ENCODE assay signal across 8 cellular contexts in the genomic region with DNA sequence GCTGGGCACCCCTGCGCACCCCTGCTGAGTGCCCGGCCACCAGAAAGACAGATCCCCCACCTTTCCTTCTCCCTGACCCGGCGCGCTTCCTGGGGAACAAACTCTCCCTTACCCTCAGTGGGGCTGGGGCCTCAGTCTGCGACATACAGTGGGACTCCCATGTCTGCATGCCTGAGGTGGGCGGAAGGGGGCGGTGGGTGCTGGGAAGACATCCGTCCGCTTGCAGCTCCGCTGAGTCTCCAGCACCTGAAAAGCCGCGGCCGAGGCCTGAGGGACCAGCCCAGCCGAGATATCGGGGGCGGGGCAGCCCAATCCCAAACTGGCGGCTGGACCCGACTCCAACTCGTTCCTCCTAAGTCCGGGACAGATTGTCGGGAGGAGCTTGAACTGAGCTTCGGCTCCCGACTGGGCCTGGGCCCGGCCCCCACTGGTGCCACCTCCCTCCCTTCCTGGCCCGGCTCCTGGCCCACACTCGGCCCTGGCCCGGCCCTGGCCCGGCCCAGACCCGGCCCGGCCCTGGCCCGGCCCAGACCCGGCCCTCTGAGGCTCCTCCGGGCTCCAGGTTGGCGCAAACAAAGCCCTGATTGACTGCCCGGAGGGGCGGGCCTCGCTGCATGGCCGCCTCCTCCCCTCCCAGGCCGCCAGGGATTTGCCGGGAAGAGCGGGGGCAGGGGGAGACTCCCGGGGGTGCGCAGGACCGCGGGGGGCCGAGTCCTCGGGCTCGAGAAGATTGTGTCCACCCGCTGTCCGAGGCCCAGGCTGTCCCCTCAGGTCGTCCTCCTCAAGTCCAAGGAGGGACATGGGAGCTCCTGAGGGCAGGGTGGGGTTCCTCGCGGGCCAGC. TPM values are rescaled to one million over a fixed set of nuclear protein-coding genes. Genes with fewer than 3 reads are reported as not detected.
A peak's percentile ranks its signal among the peaks of the same experiment; 100 is the strongest.
DNase-seq lines count a peak whose midpoint lies in the region; ATAC-seq and TF ChIP-seq lines count a peak whose summit lies in the region.

No MANE protein-coding gene starts in this region.

- no peaks in the 10 kb centered on the region for H3K36me3 Mint-ChIP-seq in CD4-positive, alpha-beta T cell (ENCODE audit: low read depth)
- H3K36me3 Mint-ChIP-seq in activated naive CD4-positive, alpha-beta T cell treated with anti-CD3 and anti-CD28 coated beads for 36 hours (ENCODE audit: low read depth): no peaks in the 10 kb centered on the region
- H3K36me3 Mint-ChIP-seq in naive thymus-derived CD8-positive, alpha-beta T cell: no peaks in the 10 kb centered on the region

- peaks cover 10% of the 10 kb centered on the region for H3K4me1 ChIP-seq in vagina

- POLR2A ChIA-PET in CD4-positive, alpha-beta T cell (lab: Charles Lee): interaction anchor here (1.6 kb wide), 1 partner anchor 194 kb away, joined by 4 read pairs; the partner anchor contains the start of gene RLIM
- POLR2A ChIA-PET in naive thymus-derived CD8-positive, alpha-beta T cell (lab: Charles Lee): interaction anchor here (0.6 kb wide), 2 partner anchors 509 to 559 kb away, joined by 3 to 5 read pairs; no protein-coding TSS in a partner anchor

- peak; percentile 41 for ATAC-seq in CD4-positive, alpha-beta T cell (ENCODE audit: poor library complexity)
- peak; percentile 64 to 67 for ATAC-seq in naive thymus-derived CD8-positive, alpha-beta T cell
- ATAC-seq in GM18858 (IDR thresholded peaks at IDR 0.05; ENCODE audit: unreplicated experiment): no peak

- peaks cover 33% of the 10 kb centered on the region for H3K27me3 Mint-ChIP-seq in CD4-positive, alpha-beta T cell
- peaks cover 20% of the 10 kb centered on the region for H3K27me3 Mint-ChIP-seq in activated naive CD4-positive, alpha-beta T cell treated with anti-CD3 and anti-CD28 coated beads for 36 hours (ENCODE audit: low read depth)
- peaks cover 0 to 15% (median 5%) of the 10 kb centered on the region in 5 donors for H3K27me3 Mint-ChIP-seq in naive thymus-derived CD8-positive, alpha-beta T cell

- TF ChIP-seq POLR2A in vagina (IDR thresholded peaks at IDR 0.05): no peak

- H3K4me3 ChIP-seq in MG63: peak overlapping the region; percentile 53
- H3K4me3 ChIP-seq in foreskin fibroblast (ENCODE audit: low read depth in 1 of 2, low read length in 2 of 2): peak overlapping the region; percentile 60 to 67
- peak overlapping the region; percentile 44 to 55 for H3K4me3 ChIP-seq in vagina

- peak overlapping the region; percentile 93 for H3K4me3 Mint-ChIP-seq in CD4-positive, alpha-beta T cell
- peak overlapping the region; percentile 78 for H3K4me3 Mint-ChIP-seq in activated naive CD4-positive, alpha-beta T cell treated with anti-CD3 and anti-CD28 coated beads for 36 hours
- peak overlapping the region; percentile 81 to 92 (median 86) for H3K4me3 Mint-ChIP-seq in naive thymus-derived CD8-positive, alpha-beta T cell

- no peaks in the 10 kb centered on the region for H3K9me3 Mint-ChIP-seq in CD4-positive, alpha-beta T cell
- H3K9me3 Mint-ChIP-seq in activated naive CD4-positive, alpha-beta T cell treated with anti-CD3 and anti-CD28 coated beads for 36 hours: no peaks in the 10 kb centered on the region
- no peaks in the 10 kb centered on the region for H3K9me3 Mint-ChIP-seq in naive thymus-derived CD8-positive, alpha-beta T cell

- no peak for TF ChIP-seq CTCF in CD4-positive, alpha-beta T cell (IDR thresholded peaks at IDR 0.05)
- TF ChIP-seq CTCF in foreskin fibroblast (IDR thresholded peaks at IDR 0.05; ENCODE audit: low read depth, low read length) (no peak), vagina (IDR thresholded peaks at IDR 0.05) (no peak)

- H3K27ac Mint-ChIP-seq in CD4-positive, alpha-beta T cell: no peak overlapping the region
- no peak overlapping the region for H3K27ac Mint-ChIP-seq in activated naive CD4-positive, alpha-beta T cell treated with anti-CD3 and anti-CD28 coated beads for 36 hours
- peak overlapping the region in 7 of 10 donors; percentile 40 to 90 (median 69) for H3K27ac Mint-ChIP-seq in naive thymus-derived CD8-positive, alpha-beta T cell

- peak in 3 of 10 experiments; percentile 5 to 34 (median 20) for DNase-seq in CD4-positive, alpha-beta T cell
- DNase-seq in MG63: peak; percentile 72
- DNase-seq in activated naive CD4-positive, alpha-beta T cell treated with anti-CD3 and anti-CD28 coated beads for 36 hours: peak; percentile 26
- DNase-seq in foreskin fibroblast: peak; percentile 65 to 84
- peak in 8 of 10 donors; percentile 4 to 63 (median 28) for DNase-seq in naive thymus-derived CD8-positive, alpha-beta T cell
- no peak for DNase-seq in vagina (ENCODE audit: extremely low spot score in 2 of 2)
- no peak for DNase-seq in AML-193 (lab: John Stamatoyannopoulos, UW)

- CTCF ChIA-PET in CD4-positive, alpha-beta T cell (lab: Charles Lee): no interaction called here
- CTCF ChIA-PET in activated naive CD4-positive, alpha-beta T cell treated with anti-CD3 and anti-CD28 coated beads for 36 hours (lab: Charles Lee): no interaction called here

- H3K36me3 ChIP-seq in MG63 (no peaks in the 10 kb centered on the region), vagina (no peaks in the 10 kb centered on the region)

- intact Hi-C loops in CD4-positive, alpha-beta T cell (cut with DNase I, micrococcal nuclease): no loop called here
- intact Hi-C loops in activated naive CD4-positive, alpha-beta T cell treated with anti-CD3 and anti-CD28 coated beads for 36 hours (cut with micrococcal nuclease): loop anchor here (1.0 kb wide), 1 partner anchor 115 kb away; no protein-coding TSS in a partner anchor
- intact Hi-C loops in vagina (cut with DNase I): loop anchor here (10.0 kb wide), 1 partner anchor 114 kb away; no protein-coding TSS in a partner anchor

- no peak overlapping the region for H3K27ac ChIP-seq in CD4-positive, alpha-beta T cell (ENCODE audit: low read depth, low read length)
- H3K27ac ChIP-seq in vagina: peak overlapping the region; percentile 92

- no peaks in the 10 kb centered on the region for H3K9me3 ChIP-seq in CD4-positive, alpha-beta T cell (ENCODE audit: control insufficient read depth, low read length)
- no peaks in the 10 kb centered on the region for H3K9me3 ChIP-seq in MG63
- no peaks in the 10 kb centered on the region for H3K9me3 ChIP-seq in vagina

- H3K4me1 Mint-ChIP-seq in CD4-positive, alpha-beta T cell (ENCODE audit: low read depth): peaks cover 7% of the 10 kb centered on the region
- peaks cover 3% of the 10 kb centered on the region for H3K4me1 Mint-ChIP-seq in activated naive CD4-positive, alpha-beta T cell treated with anti-CD3 and anti-CD28 coated beads for 36 hours (ENCODE audit: low read depth)
- peaks cover 6 to 16% (median 9%) of the 10 kb centered on the region in 4 donors for H3K4me1 Mint-ChIP-seq in naive thymus-derived CD8-positive, alpha-beta T cell

- peaks cover 12% of the 10 kb centered on the region for H3K27me3 ChIP-seq in CD4-positive, alpha-beta T cell (ENCODE audit: control insufficient read depth, insufficient read depth, low read length)
- H3K27me3 ChIP-seq in MG63 (no peaks in the 10 kb centered on the region), vagina (no peaks in the 10 kb centered on the region)

RNA-seq across cellular contexts. Expression of gene SLC16A2, which starts 0.9 kb away (rescaled TPM):
- total RNA-seq in CD4-positive, alpha-beta T cell: under 1 TPM; 0.16 to 0.22 TPM
- total RNA-seq in MG63 (2014; rRNA removed; shearing (Covaris generic); ENCODE audit: low replicate concordance): 2.0 and 6.2 TPM in 2 replicates
- under 1 TPM; 0.19 to 0.30 TPM for total RNA-seq in activated naive CD4-positive, alpha-beta T cell treated with anti-CD3 and anti-CD28 coated beads for 36 hours
- under 1 TPM; 0.44 to 0.65 TPM for total RNA-seq in naive thymus-derived CD8-positive, alpha-beta T cell
- under 1 TPM; 0.37 to 0.66 (median 0.56) TPM for polyA plus RNA-seq in naive thymus-derived CD8-positive, alpha-beta T cell
- 6.9 TPM for total RNA-seq in vagina

Comparison
In these comparisons a context has a peak if more than half of its experiments do, and no peak if none do; other contexts are left out.
1. DNase-seq: peak in MG63 (single experiment), activated naive CD4-positive, alpha-beta T cell treated with anti-CD3 and anti-CD28 coated beads for 36 hours (single experiment), foreskin fibroblast (2 of 2) and naive thymus-derived CD8-positive, alpha-beta T cell (8 of 10); none in vagina (0 of 2) and AML-193 (0 of 2).
2. H3K27ac Mint-ChIP-seq: peak in naive thymus-derived CD8-positive, alpha-beta T cell (7 of 10); none in CD4-positive, alpha-beta T cell (single experiment) and activated naive CD4-positive, alpha-beta T cell treated with anti-CD3 and anti-CD28 coated beads for 36 hours (single experiment).
3. intact Hi-C loops: an anchor here in activated naive CD4-positive, alpha-beta T cell treated with anti-CD3 and anti-CD28 coated beads for 36 hours (1.0 kb wide) and vagina (10.0 kb wide); none called in CD4-positive, alpha-beta T cell.
4. Peak in every context shown above with its lines, with median percentiles within 50 percentile points of each other: H3K4me3 Mint-ChIP-seq and H3K4me3 ChIP-seq.